ENCODE assay signal across 10 cellular contexts in genomic region chr6:68343901-68344300, GRCh38.
DNase-seq lines count a peak whose midpoint lies in the region; ATAC-seq, FAIRE-seq and TF ChIP-seq lines count a peak whose summit lies in the region.
"Had no signal": no experiment of that assay in that cellular context is flagged by ENCODE, and none has a peak within 500 bp of the region (broad histone marks: within the 10 kb centered on the region; RNA-seq: fewer than 3 reads in every experiment).

No MANE protein-coding gene starts in this region.

- no peak overlapping the region for H3K27ac Mint-ChIP-seq in CD4-positive, alpha-beta memory T cell

- H3K4me2 ChIP-seq in hepatocyte = no peak overlapping the region

- DNase-seq in NCI-H510A treated with DMSO at 0.1 percent for 48 hours (lab: John Stamatoyannopoulos, UW) = peak; percentile 23
- no peak for DNase-seq in NCI-H510A (lab: John Stamatoyannopoulos, UW)
- peak; percentile 39 for DNase-seq in NCI-H1092 treated with DMSO at 0.1 percent for 48 hours (lab: John Stamatoyannopoulos, UW)
- peak; percentile 57 for DNase-seq in SK-N-MC (ENCODE audit: low read depth, low spot score)
- peak; percentile 59 for DNase-seq in hepatocyte (ENCODE audit: low spot score)
- DNase-seq in CD4-positive, alpha-beta memory T cell = no peak
- DNase-seq in small intestine = no peak

- H3K36me3 ChIP-seq in SK-N-MC (ENCODE audit: insufficient read depth, low read length) = no peaks in the 10 kb centered on the region
- H3K36me3 ChIP-seq in hepatocyte (replicated peaks; ENCODE audit: insufficient read depth, low read depth) = no peaks in the 10 kb centered on the region
- no peaks in the 10 kb centered on the region for H3K36me3 ChIP-seq in CD4-positive, alpha-beta memory T cell (ENCODE audit: insufficient read depth, low read length)
- no peaks in the 10 kb centered on the region for H3K36me3 ChIP-seq in small intestine (ENCODE audit: control insufficient read depth in 2 of 2, insufficient read depth in 2 of 2, low read length in 2 of 2)

- no peaks in the 10 kb centered on the region for H3K79me2 ChIP-seq in hepatocyte
- H3K79me2 ChIP-seq: parathyroid adenoma had no signal

- peaks cover 0 to 4% (median under 1%) of the 10 kb centered on the region in 8 donors for H3K9me3 Mint-ChIP-seq in CD4-positive, alpha-beta memory T cell

- no peaks in the 10 kb centered on the region for H3K27me3 Mint-ChIP-seq in CD4-positive, alpha-beta memory T cell

- CTCF ChIA-PET in CD4-positive, alpha-beta memory T cell (lab: Charles Lee; ENCODE audit: partially characterized antibody) = no interaction called here

- peak; percentile 71 for ATAC-seq in HG02763 (IDR thresholded peaks at IDR 0.05; ENCODE audit: unreplicated experiment)

- intact Hi-C loops in CD4-positive, alpha-beta memory T cell (cut with micrococcal nuclease) = no loop called here

- H3K4me3 ChIP-seq in SK-N-MC = no peak overlapping the region
- H3K4me3 ChIP-seq in hepatocyte = no peak overlapping the region
- H3K4me3 ChIP-seq in CD4-positive, alpha-beta memory T cell (ENCODE audit: low read length in 2 of 2) = no peak overlapping the region
- no peak overlapping the region for H3K4me3 ChIP-seq in small intestine (ENCODE audit: low read depth in 1 of 2, low read length in 2 of 2)

- H3K27me3 ChIP-seq in hepatocyte (no peaks in the 10 kb centered on the region), small intestine (ENCODE audit: control insufficient read depth in 2 of 2, insufficient read depth in 2 of 2, low read length in 2 of 2) (no peaks in the 10 kb centered on the region)
- H3K27me3 ChIP-seq in CD4-positive, alpha-beta memory T cell (ENCODE audit: insufficient read depth, low read length) = no peaks in the 10 kb centered on the region

- WGBS in hepatocyte (ENCODE audit: low lambda C conversion rate, missing lambda C conversion rate) = 62% methylated on average over 1 of the region's 1 CpG
- 22 to 51% (median 38%) methylated on average over 1 of the region's 1 CpG for WGBS in small intestine, 3 donors

- H3K9me3 ChIP-seq in SK-N-MC (ENCODE audit: low read depth, low read length) = no peaks in the 10 kb centered on the region
- no peaks in the 10 kb centered on the region for H3K9me3 ChIP-seq in hepatocyte (ENCODE audit: low read depth)
- no peaks in the 10 kb centered on the region for H3K9me3 ChIP-seq in CD4-positive, alpha-beta memory T cell (ENCODE audit: control insufficient read depth in 1 of 2, low read length in 2 of 2)
- no peaks in the 10 kb centered on the region for H3K9me3 ChIP-seq in small intestine (ENCODE audit: control insufficient read depth, low read depth)

- H3K4me1 ChIP-seq in hepatocyte (ENCODE audit: insufficient read depth) (no peaks in the 10 kb centered on the region), small intestine (ENCODE audit: control insufficient read depth in 2 of 2, insufficient read depth in 1 of 2, low read depth in 1 of 2, low read length in 1 of 2) (no peaks in the 10 kb centered on the region)
- no peaks in the 10 kb centered on the region for H3K4me1 ChIP-seq in CD4-positive, alpha-beta memory T cell (ENCODE audit: insufficient read depth, low read length)
- H3K4me1 ChIP-seq: parathyroid adenoma had no signal

- no peak overlapping the region for H2AFZ ChIP-seq in hepatocyte
- H2AFZ ChIP-seq: parathyroid adenoma had no signal

- H3K4me1 Mint-ChIP-seq in CD4-positive, alpha-beta memory T cell = no peaks in the 10 kb centered on the region

- H3K9ac ChIP-seq in SK-N-MC (ENCODE audit: insufficient read length) = no peak overlapping the region
- H3K9ac ChIP-seq: parathyroid adenoma had no signal

- no peaks in the 10 kb centered on the region for H4K20me1 ChIP-seq in hepatocyte (ENCODE audit: insufficient read depth, poor library complexity, severe bottlenecking)

- H3K36me3 Mint-ChIP-seq in CD4-positive, alpha-beta memory T cell = no peaks in the 10 kb centered on the region

- H3K4me3 Mint-ChIP-seq in CD4-positive, alpha-beta memory T cell = no peak overlapping the region

- POLR2A ChIA-PET in CD4-positive, alpha-beta memory T cell (lab: Charles Lee; ENCODE audit: partially characterized antibody) = no interaction called here

- no peak for FAIRE-seq in small intestine (lab: Jason Lieb, UNC)
- FAIRE-seq: A204.1 had no signal

- H3K9me2 ChIP-seq in hepatocyte (replicated peaks; ENCODE audit: insufficient read depth) = no peaks in the 10 kb centered on the region

- no peak overlapping the region for H3K27ac ChIP-seq in SK-N-MC
- H3K27ac ChIP-seq in hepatocyte = no peak overlapping the region
- H3K27ac ChIP-seq in CD4-positive, alpha-beta memory T cell (ENCODE audit: low read depth, low read length) = no peak overlapping the region
- no peak overlapping the region for H3K27ac ChIP-seq in small intestine (ENCODE audit: low read depth in 1 of 2, low read length in 1 of 2)
- H3K27ac ChIP-seq: parathyroid adenoma had no signal

- TF ChIP-seq CTCF in hepatocyte (IDR thresholded peaks at IDR 0.05; ENCODE audit: poor library complexity) = peak; percentile 45

Comparison
In these comparisons a context has a peak if more than half of its experiments do, and no peak if none do; other contexts are left out.
1. DNase-seq: peak in NCI-H510A treated with DMSO at 0.1 percent for 48 hours (single experiment), NCI-H1092 treated with DMSO at 0.1 percent for 48 hours (single experiment), SK-N-MC (single experiment) and hepatocyte (single experiment); none in NCI-H510A (single experiment), CD4-positive, alpha-beta memory T cell (0 of 5) and small intestine (single experiment).